7 cellular contexts compared by ENCODE assay signal in genomic region chr5:151213803-151214613, GRCh38. TPM values are rescaled to one million over a fixed set of nuclear protein-coding genes. Genes with fewer than 3 reads are reported as not detected.
DNase-seq lines count a peak whose midpoint lies in the region; ATAC-seq, FAIRE-seq and TF ChIP-seq lines count a peak whose summit lies in the region.

No MANE protein-coding gene starts in this region.

- H3K27me3 ChIP-seq in adipocyte (replicated peaks; ENCODE audit: control insufficient read depth, insufficient read depth, low read length), result no peaks in the 10 kb centered on the region

- TF ChIP-seq CTCF in kidney (IDR thresholded peaks at IDR 0.05; ENCODE audit: borderline replicate concordance, extremely low read depth, insufficient read depth), result no peak

- H3K27ac Mint-ChIP-seq in T-cell, result peak overlapping the region; percentile 97 to 98

- POLR2A ChIA-PET in T-cell (lab: Charles Lee), result interaction anchor here (0.5 to 2.4 kb wide), 14 partner anchors 9 to 803 kb away, joined by 3 to 19 read pairs (median 4); partner anchors contain the start of genes CCDC69 (in 2 of the 2), ANXA6 (in 1 of the 2) and RBM22 (in 1 of the 2)

- intact Hi-C loops in kidney (cut with DNase I), result no loop called here

- DNase-seq in GM19239 (ENCODE audit: insufficient read length, low spot score) (peak; percentile 62), T-cell (peak; percentile 73 to 91 (median 85)), adipocyte (ENCODE audit: low read depth) (peak; percentile 62), kidney (peak; percentile 88), NCI-H2171 (lab: John Stamatoyannopoulos, UW) (no peak)
- DNase-seq in stimulated activated CD4-positive, alpha-beta T cell treated with anti-CD3 and anti-CD28 coated beads, TNF-alpha, amount 100 ng/mL, for 24 hours (ENCODE audit: low read depth in 3 of 3), result peak; percentile 61 to 87 (median 62)

- no peaks in the 10 kb centered on the region for H3K27me3 Mint-ChIP-seq in T-cell

- H3K4me3 Mint-ChIP-seq in T-cell, result peak overlapping the region; percentile 72 to 85 (median 80)

- H3K36me3 Mint-ChIP-seq in T-cell, result peaks cover 33% of the 10 kb centered on the region

- CTCF ChIA-PET in T-cell (lab: Charles Lee), result interaction anchor here (0.5 to 4.3 kb wide), 10 partner anchors 10 to 1483 kb away, joined by 3 to 28 read pairs (median 5); partner anchors contain the start of genes CCDC69 (in 2 of the 2), GM2A (in 1 of the 2) and RBM22 (in 1 of the 2)

- FAIRE-seq in GM19239 (lab: Jason Lieb, UNC) (peak; percentile 100), kidney (lab: Jason Lieb, UNC) (no peak)

- H3K4me1 Mint-ChIP-seq in T-cell, result peaks cover 89 to 92% (median 90%) of the 10 kb centered on the region in 3 donors

- H3K4me1 ChIP-seq in adipocyte (ENCODE audit: control insufficient read depth, insufficient read depth, low read length), result peaks cover 43% of the 10 kb centered on the region
- peaks cover 0 to 3% of the 10 kb centered on the region in 2 donors for H3K4me1 ChIP-seq in kidney (ENCODE audit: control insufficient read depth in 1 of 2, insufficient read depth in 1 of 2, low read depth in 1 of 2, low read length in 2 of 2)

- H3K9ac ChIP-seq in adipocyte (ENCODE audit: low read length), result peak overlapping the region; percentile 83
- no peak overlapping the region for H3K9ac ChIP-seq in kidney (ENCODE audit: low read length in 2 of 2)

- H3K9me3 ChIP-seq in adipocyte (ENCODE audit: control insufficient read depth, low read length), result no peaks in the 10 kb centered on the region
- no peaks in the 10 kb centered on the region for H3K9me3 ChIP-seq in kidney (ENCODE audit: control insufficient read depth in 1 of 2, low read length in 2 of 2)

- H3K4me3 ChIP-seq in adipocyte (ENCODE audit: low read length), result peak overlapping the region; percentile 71
- no peak overlapping the region for H3K4me3 ChIP-seq in kidney (ENCODE audit: low read length in 2 of 2)

- H3K36me3 ChIP-seq in adipocyte (ENCODE audit: control insufficient read depth, insufficient read depth, low read length, severe bottlenecking) (peaks cover 5% of the 10 kb centered on the region), kidney (ENCODE audit: control insufficient read depth in 1 of 2, insufficient read depth in 2 of 2, low read length in 2 of 2) (no peaks in the 10 kb centered on the region)

- ATAC-seq in HG03175 (IDR thresholded peaks at IDR 0.05; ENCODE audit: unreplicated experiment), result peak; percentile 81
- ATAC-seq in T-cell (replicated peaks in 1 of 4), result peak; percentile 80 to 94 (median 92)

- H3K9me3 Mint-ChIP-seq in T-cell, result no peaks in the 10 kb centered on the region

- H3K27ac ChIP-seq in kidney (ENCODE audit: low read depth in 2 of 2, low read length in 2 of 2), result peak overlapping the region; percentile 51 to 56

RNA-seq across cellular contexts. Expression of gene CCDC69, which starts 9.9 kb away (rescaled TPM):
- 100 to 1,000 TPM in 1 of 5 donors, 10 to 100 TPM in 4; 86.3 to 112 (median 93.5) TPM for total RNA-seq in T-cell
- 22.8 TPM for total RNA-seq in kidney
- polyA plus RNA-seq in kidney (ENCODE audit: insufficient read depth, low read depth, low replicate concordance), result 11.1 TPM

RNA-seq across cellular contexts. Expression of gene GM2A, which starts 39.0 kb away (rescaled TPM):
- total RNA-seq in T-cell (10 to 100 TPM in 3 of 5 donors, 1 to 10 TPM in 2; 8.2 to 20.9 (median 11.5) TPM), kidney (29.8 TPM)
- 13.7 TPM for polyA plus RNA-seq in kidney (ENCODE audit: insufficient read depth, low read depth, low replicate concordance)

RNA-seq across cellular contexts. Expression of gene ANXA6, which starts 56.4 kb away (rescaled TPM):
- total RNA-seq in T-cell (100 to 1,000 TPM; 266 to 395 (median 345) TPM), kidney (107 TPM)
- 183 TPM for polyA plus RNA-seq in kidney (ENCODE audit: insufficient read depth, low read depth, low replicate concordance)
